ENCODE assay signal across 17 cellular contexts in the genomic region with DNA sequence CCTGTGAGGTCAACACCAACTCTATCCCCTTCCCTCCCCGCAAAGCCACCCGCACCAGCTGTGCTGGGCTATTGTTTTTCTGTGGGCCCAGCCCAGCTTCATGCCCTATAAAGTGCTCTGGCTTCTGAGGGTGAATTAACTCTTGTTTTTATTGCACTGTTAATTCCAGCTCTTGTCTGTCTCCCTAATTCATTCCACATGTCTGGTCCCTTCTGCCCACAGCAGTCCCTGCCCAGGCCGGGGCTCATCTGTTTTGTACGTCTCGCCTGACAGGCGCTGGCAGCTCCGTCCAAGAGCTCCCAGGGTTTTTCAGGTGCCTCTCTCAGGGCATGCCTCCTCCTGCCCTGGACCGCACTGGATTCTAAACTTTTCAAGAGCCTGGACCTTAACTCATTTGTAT.
DNase-seq lines count a peak whose midpoint lies in the region; ATAC-seq and TF ChIP-seq lines count a peak whose summit lies in the region.
"Had no signal": no experiment of that assay in that cellular context is flagged by ENCODE, and none has a peak within 500 bp of the region (broad histone marks: within the 10 kb centered on the region; RNA-seq: fewer than 3 reads in every experiment).

No MANE protein-coding gene starts in this region.

- H3K27me3 Mint-ChIP-seq in stimulated activated naive B cell treated with anti-CD40 and anti-IgM and Interleukin-4, amounts not matched to agents 10 μg/mL and 1 μg/mL and 100 μg/mL, for 72 hours: no peaks in the 10 kb centered on the region

- no peaks in the 10 kb centered on the region for H3K4me1 Mint-ChIP-seq in stimulated activated naive B cell treated with anti-CD40 and anti-IgM and Interleukin-4, amounts not matched to agents 10 μg/mL and 1 μg/mL and 100 μg/mL, for 72 hours
- H3K4me1 Mint-ChIP-seq: CD14-positive monocyte had no signal

- intact Hi-C loops in heart right ventricle (cut with DNase I): loop anchor here in 1 of 10 donors (5.0 kb wide), 1 partner anchor 881 kb away; no protein-coding TSS in a partner anchor

- H3K27me3 ChIP-seq in heart right ventricle (no peaks in the 10 kb centered on the region), right atrium auricular region (no peaks in the 10 kb centered on the region), thymus (ENCODE audit: control insufficient read depth, insufficient read depth) (no peaks in the 10 kb centered on the region)

- H3K4me3 Mint-ChIP-seq in stimulated activated naive B cell treated with anti-CD40 and anti-IgM and Interleukin-4, amounts not matched to agents 10 μg/mL and 1 μg/mL and 100 μg/mL, for 72 hours: no peak overlapping the region
- H3K4me3 Mint-ChIP-seq: CD14-positive monocyte, H9 had no signal

- no peak overlapping the region for H3K27ac Mint-ChIP-seq in stimulated activated naive B cell treated with anti-CD40 and anti-IgM and Interleukin-4, amounts not matched to agents 10 μg/mL and 1 μg/mL and 100 μg/mL, for 72 hours
- H3K27ac Mint-ChIP-seq: H9 had no signal

- H3K4me1 ChIP-seq in heart right ventricle (peaks cover 0 to 29% (median 12%) of the 10 kb centered on the region in 9 donors), right atrium auricular region (peaks cover 0 to 6% of the 10 kb centered on the region in 2 donors), thymus (ENCODE audit: control insufficient read depth, insufficient read depth, low read length) (no peaks in the 10 kb centered on the region)
- H3K4me1 ChIP-seq: Caco-2 had no signal

- H3K4me3 ChIP-seq in heart right ventricle (no peak overlapping the region), right atrium auricular region (no peak overlapping the region), thymus (ENCODE audit: low read length) (no peak overlapping the region)

- WGBS in heart right ventricle, 2 donors: 73 to 82% methylated on average over 8 of the region's 8 CpGs
- 93% methylated on average over 8 of the region's 8 CpGs for WGBS in thymus

- peak overlapping the region in 2 of 10 donors; percentile 15 to 16 for H3K27ac ChIP-seq in heart right ventricle
- no peak overlapping the region for H3K27ac ChIP-seq in right atrium auricular region
- peak overlapping the region; percentile 65 for H3K27ac ChIP-seq in cingulate gyrus (ENCODE audit: low read depth, low read length)
- peak overlapping the region; percentile 74 for H3K27ac ChIP-seq in thymus (ENCODE audit: low read depth)

- H3K9me3 ChIP-seq in heart right ventricle: no peaks in the 10 kb centered on the region
- no peaks in the 10 kb centered on the region for H3K9me3 ChIP-seq in right atrium auricular region
- no peaks in the 10 kb centered on the region for H3K9me3 ChIP-seq in thymus (ENCODE audit: control insufficient read depth)
- H3K9me3 ChIP-seq: Caco-2 had no signal

- no peaks in the 10 kb centered on the region for H3K36me3 Mint-ChIP-seq in stimulated activated naive B cell treated with anti-CD40 and anti-IgM and Interleukin-4, amounts not matched to agents 10 μg/mL and 1 μg/mL and 100 μg/mL, for 72 hours
- H3K36me3 Mint-ChIP-seq: CD14-positive monocyte had no signal

- peak in 5 of 8 donors; percentile 15 to 48 (median 27) for ATAC-seq in heart right ventricle
- no peak for ATAC-seq in stimulated activated naive B cell treated with anti-CD40 and anti-IgM and Interleukin-4, amounts not matched to agents 10 μg/mL and 1 μg/mL and 100 μg/mL, for 72 hours (replicated peaks)
- ATAC-seq: Panc1 had no signal

- TF ChIP-seq CTCF in heart right ventricle (IDR thresholded peaks at IDR 0.05): no peak
- TF ChIP-seq CTCF in right atrium auricular region (IDR thresholded peaks at IDR 0.05): no peak

- H3K36me3 ChIP-seq in heart right ventricle: no peaks in the 10 kb centered on the region
- H3K36me3 ChIP-seq in right atrium auricular region: no peaks in the 10 kb centered on the region
- H3K36me3 ChIP-seq in thymus (ENCODE audit: control insufficient read depth, insufficient read depth): no peaks in the 10 kb centered on the region

- DNase-seq in heart right ventricle: no peak
- no peak for DNase-seq in right atrium auricular region (ENCODE audit: low spot score)
- peak; percentile 76 for DNase-seq in left kidney (ENCODE audit: low read depth, low spot score)
- no peak for DNase-seq in activated gamma-delta T cell treated with Interleukin-2 at 50 U/mL for 16 hours
- no peak for DNase-seq in stimulated activated CD4-positive, alpha-beta T cell treated with anti-CD3 and anti-CD28 coated beads, Interleukin-1b, Interleukin-23, amount 100 ng/mL, for 48 hours
- no peak for DNase-seq in stimulated activated naive B cell treated with anti-CD40 and anti-IgM and Interleukin-4, amounts not matched to agents 10 μg/mL and 1 μg/mL and 100 μg/mL, for 72 hours
- DNase-seq: Caco-2, H9, Karpas-422, MM.1S, NCI-H1105, NCI-H187, NCI-H774 had no signal

- H3K9me3 Mint-ChIP-seq in stimulated activated naive B cell treated with anti-CD40 and anti-IgM and Interleukin-4, amounts not matched to agents 10 μg/mL and 1 μg/mL and 100 μg/mL, for 72 hours: peaks cover 0 to under 1% of the 10 kb centered on the region in 2 donors

Comparison
In these comparisons a context has a peak if more than half of its experiments do, and no peak if none do; other contexts are left out.
1. ATAC-seq: peak in heart right ventricle (5 of 8); none in stimulated activated naive B cell treated with anti-CD40 and anti-IgM and Interleukin-4, amounts not matched to agents 10 μg/mL and 1 μg/mL and 100 μg/mL, for 72 hours (0 of 2).
2. H3K27ac ChIP-seq: peak in cingulate gyrus (single experiment) and thymus (single experiment); none in right atrium auricular region (0 of 2).